ENCODE assay signal across 8 cellular contexts in genomic region chr7:83947260-83947659, GRCh38.
A peak's percentile ranks its signal among the peaks of the same experiment; 100 is the strongest.
DNase-seq lines count a peak whose midpoint lies in the region; FAIRE-seq and TF ChIP-seq lines count a peak whose summit lies in the region.

No MANE protein-coding gene starts in this region.

- no peaks in the 10 kb centered on the region for H3F3A ChIP-seq in smooth muscle cell (ENCODE audit: low read depth)

- TF ChIP-seq CTCF in HEK293 (tag by site-specific recombination; IDR thresholded peaks at IDR 0.05): no peak
- TF ChIP-seq CTCF in H1 (IDR thresholded peaks at IDR 0.05; ENCODE audit: control extremely low read depth in 1 of 3, insufficient read depth in 1 of 3, low read depth in 1 of 3, low read length in 3 of 3): peak; percentile 54 to 86 (median 82)
- peak; percentile 31 for TF ChIP-seq CTCF in smooth muscle cell (IDR thresholded peaks at IDR 0.05; ENCODE audit: borderline replicate concordance, insufficient read depth, poor library complexity, severe bottlenecking)

- no peak overlapping the region for H2BK120ac ChIP-seq in H1 (replicated peaks; ENCODE audit: low read depth, low read length)

- no peak overlapping the region for H3K4me2 ChIP-seq in H1 (ENCODE audit: insufficient read depth in 1 of 2, low read depth in 2 of 2, low read length in 2 of 2)
- no peak overlapping the region for H3K4me2 ChIP-seq in smooth muscle cell

- POLR2A ChIA-PET in HEK293 (lab: Yijun Ruan, JAX): interaction anchor here (0.7 to 0.9 kb wide), 2 partner anchors 10 to 1903 kb away, joined by 3 read pairs; no protein-coding TSS in a partner anchor
- POLR2A ChIA-PET in H1 (lab: Charles Lee; ENCODE audit: partially characterized antibody): interaction anchor here (1.6 kb wide), 1 partner anchor 9 kb away, joined by 3 read pairs; no protein-coding TSS in a partner anchor

- DNase-seq in GM12891 (ENCODE audit: insufficient read length, low spot score): peak; percentile 2
- peak; percentile 29 for DNase-seq in NCI-H460 (ENCODE audit: extremely low read depth, low read depth)
- DNase-seq in H1 (ENCODE audit: low read depth in 1 of 2, low spot score in 2 of 2): peak in 1 of 2 experiments; percentile 31
- no peak for DNase-seq in smooth muscle cell (lab: John Stamatoyannopoulos, UW; ENCODE audit: unreplicated experiment)
- DNase-seq in cerebellar nuclear complex (lab: John Stamatoyannopoulos, UW): no peak
- no peak for DNase-seq in activated gamma-delta T cell treated with Interleukin-2 at 50 U/mL for 16 hours
- no peak for DNase-seq in activated CD4-positive, alpha-beta T cell treated with anti-CD3 and anti-CD28 coated beads for 1 hour

- H2BK20ac ChIP-seq in H1 (ENCODE audit: low read length): no peak overlapping the region

- H3K9ac ChIP-seq in H1 (replicated peaks in 1 of 4; ENCODE audit: extremely low read depth in 1 of 4, low read depth in 3 of 4, low read length in 3 of 4) (no peak overlapping the region), smooth muscle cell (ENCODE audit: low read depth) (no peak overlapping the region)

- H4K20me1 ChIP-seq in H1 (replicated peaks in 1 of 2; ENCODE audit: control insufficient read depth in 1 of 2, insufficient read depth in 2 of 2, low read length in 2 of 2): no peaks in the 10 kb centered on the region
- H4K20me1 ChIP-seq in smooth muscle cell (ENCODE audit: low read depth): no peaks in the 10 kb centered on the region

- H3K4me1 ChIP-seq in HEK293 (ENCODE audit: control insufficient read depth, insufficient read depth, low read length) (no peaks in the 10 kb centered on the region), H1 (replicated peaks in 1 of 4; ENCODE audit: control insufficient read depth in 3 of 4, insufficient read depth in 4 of 4, low read length in 3 of 4) (no peaks in the 10 kb centered on the region), smooth muscle cell (ENCODE audit: low read depth) (no peaks in the 10 kb centered on the region)

- H4K5ac ChIP-seq in H1 (ENCODE audit: insufficient read length, low read depth, low read length): no peak overlapping the region

- no peaks in the 10 kb centered on the region for H3K9me3 ChIP-seq in HEK293 (ENCODE audit: control insufficient read depth, insufficient read depth, low read depth, low read length)
- no peaks in the 10 kb centered on the region for H3K9me3 ChIP-seq in H1 (ENCODE audit: insufficient read depth in 2 of 2, low read depth in 1 of 2, low read length in 1 of 2)
- H3K9me3 ChIP-seq in smooth muscle cell (replicated peaks; ENCODE audit: low read depth): no peaks in the 10 kb centered on the region

- H3K27ac ChIP-seq in HEK293 (ENCODE audit: extremely low read depth, low read depth, low read length) (no peak overlapping the region), H1 (ENCODE audit: low read depth, low read length) (no peak overlapping the region), smooth muscle cell (ENCODE audit: low read depth) (no peak overlapping the region)

- H4K91ac ChIP-seq in H1 (replicated peaks; ENCODE audit: insufficient read length, low read length): no peak overlapping the region

- no peak overlapping the region for H3K18ac ChIP-seq in H1 (ENCODE audit: extremely low read depth, low read length)

- CTCF ChIA-PET in HEK293 (lab: Yijun Ruan, JAX) (interaction anchor here (0.6 to 3.0 kb wide), 9 partner anchors 8 to 1883 kb away, joined by 3 to 34 read pairs (median 4); no protein-coding TSS in a partner anchor), H1 (lab: Charles Lee; ENCODE audit: partially characterized antibody) (interaction anchor here (0.6 to 7.0 kb wide), 25 partner anchors 10 to 1802 kb away, joined by 3 to 92 read pairs (median 3); no protein-coding TSS in a partner anchor)

- H3K79me2 ChIP-seq in H1 (ENCODE audit: control insufficient read depth in 1 of 2, insufficient read depth in 2 of 2, low read length in 2 of 2) (no peaks in the 10 kb centered on the region), smooth muscle cell (ENCODE audit: low read depth) (no peaks in the 10 kb centered on the region)

- 48% methylated on average over 2 of the region's 2 CpGs; no CpG with 5 or more reads in 1 of the 2 experiments for WGBS in H1 (ENCODE audit: extremely low coverage in 1 of 2, insufficient coverage in 1 of 2, insufficient read length in 1 of 2, insufficient replicate concordance in 2 of 2, low coverage in 1 of 2, low lambda C conversion rate in 2 of 2, missing lambda C conversion rate in 1 of 2), 2 experiments
- WGBS in smooth muscle cell (ENCODE audit: low lambda C conversion rate): 38% methylated on average over 2 of the region's 2 CpGs

- no peaks in the 10 kb centered on the region for H3K23me2 ChIP-seq in H1 (ENCODE audit: low read depth, low read length)

- H3K36me3 ChIP-seq in HEK293 (ENCODE audit: control insufficient read depth in 2 of 2, insufficient read depth in 1 of 2, low read length in 2 of 2): no peaks in the 10 kb centered on the region
- H3K36me3 ChIP-seq in H1 (ENCODE audit: control insufficient read depth in 2 of 4, insufficient read depth in 4 of 4, low read length in 3 of 4): no peaks in the 10 kb centered on the region
- H3K36me3 ChIP-seq in smooth muscle cell (ENCODE audit: low read depth): no peaks in the 10 kb centered on the region

- no peak for TF ChIP-seq EP300 in H1 (IDR thresholded peaks at IDR 0.05; ENCODE audit: borderline replicate concordance in 1 of 2, low read depth in 2 of 2, low read length in 2 of 2)

- TF ChIP-seq POLR2A in GM12891 (IDR thresholded peaks at IDR 0.05; ENCODE audit: low read depth, low read length): no peak
- TF ChIP-seq POLR2A in H1 (IDR thresholded peaks at IDR 0.05; ENCODE audit: control extremely low read depth in 1 of 2, low read depth in 2 of 2, low read length in 2 of 2): no peak

- no peak overlapping the region for H4K8ac ChIP-seq in H1 (ENCODE audit: extremely low read depth, insufficient read depth, low read length)

- H3K14ac ChIP-seq in H1 (ENCODE audit: insufficient read length): no peak overlapping the region

- no peak overlapping the region for H2BK15ac ChIP-seq in H1 (ENCODE audit: low read length)

- no peaks in the 10 kb centered on the region for H3K79me1 ChIP-seq in H1 (ENCODE audit: low read depth, low read length)

- H3K4me3 ChIP-seq in HEK293 (ENCODE audit: low read depth, low read length): no peak overlapping the region
- H3K4me3 ChIP-seq in H1 (ENCODE audit: extremely low read depth in 1 of 4, insufficient read depth in 2 of 4, low read depth in 3 of 4, low read length in 4 of 4): no peak overlapping the region
- no peak overlapping the region for H3K4me3 ChIP-seq in smooth muscle cell

- H2AK5ac ChIP-seq in H1 (ENCODE audit: low read depth, low read length): no peak overlapping the region

- peak; percentile 61 to 74 for TF ChIP-seq RAD21 in H1 (IDR thresholded peaks at IDR 0.05 in 1 of 2, conservative IDR thresholded peaks at IDR 0.05 in 1 of 2; ENCODE audit: low read depth in 2 of 2, low read length in 2 of 2)

- H2BK12ac ChIP-seq in H1 (ENCODE audit: low read depth, low read length): no peak overlapping the region

- H2AFZ ChIP-seq in H1 (ENCODE audit: low read length) (no peak overlapping the region), smooth muscle cell (ENCODE audit: low read depth) (no peak overlapping the region)

- no peaks in the 10 kb centered on the region for H3K27me3 ChIP-seq in H1 (replicated peaks in 1 of 4; ENCODE audit: control insufficient read depth in 3 of 4, extremely low read depth in 1 of 4, insufficient read depth in 3 of 4, low read length in 3 of 4)
- peaks cover 21% of the 10 kb centered on the region for H3K27me3 ChIP-seq in smooth muscle cell (ENCODE audit: low read depth)

- FAIRE-seq in GM12891 (lab: Jason Lieb, UNC): peak; percentile 47
- peak; percentile 63 for FAIRE-seq in H1 (lab: Jason Lieb, UNC)

- no peak overlapping the region for H3K56ac ChIP-seq in H1 (replicated peaks; ENCODE audit: insufficient read length, low read depth, low read length)

- no peak overlapping the region for H3K23ac ChIP-seq in H1 (ENCODE audit: insufficient read length)

- H2BK5ac ChIP-seq in H1 (ENCODE audit: low read depth, low read length): no peak overlapping the region

- H3K4ac ChIP-seq in H1 (replicated peaks; ENCODE audit: insufficient read length, low read depth, low read length): no peak overlapping the region

TF ChIP-seq in GM12891, 5 proteins besides CTCF, POLR2A, EP300 and RAD21:
- TF ChIP-seq POU2F2 (IDR thresholded peaks at IDR 0.05; ENCODE audit: low read depth, low read length) (no peak), SPI1 (IDR thresholded peaks at IDR 0.05; ENCODE audit: low read depth, low read length) (0 out of 2 replicates have a peak, but pooled peaks have one; percentile 8), TAF1 (IDR thresholded peaks at IDR 0.05; ENCODE audit: low read depth, low read length) (no peak), PAX5 (IDR thresholded peaks at IDR 0.05; ENCODE audit: insufficient read depth, low read length, severe bottlenecking) (no peak), POLR2AphosphoS5 (IDR thresholded peaks at IDR 0.05; ENCODE audit: low read depth, low read length) (no peak)

TF ChIP-seq in HEK293, 187 proteins besides CTCF, POLR2A, EP300 and RAD21:
- TF ChIP-seq ZNF654 (tag by site-specific recombination; IDR thresholded peaks at IDR 0.05; ENCODE audit: low read depth) (peak; percentile 42), ZNF138 (tag by site-specific recombination; IDR thresholded peaks at IDR 0.05; ENCODE audit: borderline replicate concordance) (no peak)
TF ChIP-seq in HEK293: peak in this region for 1.

TF ChIP-seq in H1, 55 proteins besides CTCF, POLR2A, EP300 and RAD21:
- no peak for TF ChIP-seq SIX5 (IDR thresholded peaks at IDR 0.05; ENCODE audit: low read depth, low read length)
- TF ChIP-seq MAFK (IDR thresholded peaks at IDR 0.05; ENCODE audit: low read depth, low read length): no peak
- no peak for TF ChIP-seq KDM5A (IDR thresholded peaks at IDR 0.05; ENCODE audit: low read length)
- TF ChIP-seq EGR1 (IDR thresholded peaks at IDR 0.05; ENCODE audit: borderline replicate concordance, low read depth, low read length): no peak
- no peak for TF ChIP-seq HDAC6 (IDR thresholded peaks at IDR 0.05; ENCODE audit: low read depth, low read length)
- TF ChIP-seq RBBP5 (IDR thresholded peaks at IDR 0.05; ENCODE audit: borderline replicate concordance, low read depth, low read length): no peak
- no peak for TF ChIP-seq JUN (IDR thresholded peaks at IDR 0.05; ENCODE audit: low read depth, low read length)
- no peak for TF ChIP-seq CHD1 (IDR thresholded peaks at IDR 0.05; ENCODE audit: low read depth, low read length)

Comparison
In these comparisons a context has a peak if more than half of its experiments do, and no peak if none do; other contexts are left out.
1. DNase-seq: peak in GM12891 (single experiment) and NCI-H460 (single experiment); none in smooth muscle cell (single experiment), cerebellar nuclear complex (0 of 2), activated gamma-delta T cell treated with Interleukin-2 at 50 U/mL for 16 hours (single experiment) and activated CD4-positive, alpha-beta T cell treated with anti-CD3 and anti-CD28 coated beads for 1 hour (single experiment).